ENCODE assay signal across 1 cellular context in the genomic region with DNA sequence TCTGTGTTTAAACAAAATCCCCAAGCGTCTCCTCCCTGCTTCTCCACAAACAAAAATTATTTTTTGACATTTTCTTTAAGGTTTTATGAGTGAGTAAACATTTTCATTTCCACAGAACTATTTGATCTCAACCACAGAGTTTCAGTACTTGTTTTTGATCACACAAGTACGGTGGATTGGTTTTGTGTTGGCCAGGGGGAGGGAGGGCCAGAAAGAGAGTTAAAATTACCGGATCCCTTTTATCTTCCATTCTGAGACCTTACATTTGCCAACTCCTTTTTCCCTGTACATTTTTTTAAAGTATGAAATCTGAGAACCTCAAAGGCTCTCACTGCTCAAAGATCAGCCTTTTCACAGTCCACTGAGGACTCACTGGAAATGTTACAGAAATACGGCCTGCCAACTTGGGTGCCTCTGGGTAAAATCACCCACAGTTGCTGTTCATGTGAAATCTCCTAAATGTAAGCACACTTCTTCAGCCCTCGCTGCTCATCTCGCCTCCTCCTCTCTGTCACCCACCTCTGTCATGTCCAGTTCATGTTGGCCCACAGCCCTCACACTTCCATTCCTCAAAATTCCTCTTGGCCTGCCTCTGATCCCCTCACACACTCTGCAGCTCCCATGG.
TF ChIP-seq lines count a peak whose summit lies in the region.

No MANE protein-coding gene starts in this region.

TF ChIP-seq in H1, 55 proteins besides CTCF, POLR2A, EP300 and RAD21:
- TF ChIP-seq SIN3A (conservative IDR thresholded peaks at IDR 0.05 in 1 of 2, IDR thresholded peaks at IDR 0.05 in 1 of 2; ENCODE audit: low read depth in 1 of 2, low read length in 2 of 2) (no peak), SAP30 (IDR thresholded peaks at IDR 0.05; ENCODE audit: insufficient read depth, insufficient replicate concordance, low read length) (no peak), CHD1 (IDR thresholded peaks at IDR 0.05; ENCODE audit: low read depth, low read length) (no peak), RBBP5 (IDR thresholded peaks at IDR 0.05; ENCODE audit: borderline replicate concordance, low read depth, low read length) (no peak), BRCA1 (IDR thresholded peaks at IDR 0.05; ENCODE audit: low read depth, low read length) (no peak), CBX5 (IDR thresholded peaks at IDR 0.05; ENCODE audit: low read depth, low read length) (no peak), SUZ12 (IDR thresholded peaks at IDR 0.05; ENCODE audit: low read length) (no peak), NANOG (IDR thresholded peaks at IDR 0.05; ENCODE audit: insufficient read depth, low read depth, low read length, poor library complexity, severe bottlenecking) (no peak)
TF ChIP-seq in H1: peak in this region for 0.
